8 cellular contexts compared by ENCODE assay signal in genomic region chr3:32951410-32951811, GRCh38. TPM values are rescaled to one million over a fixed set of nuclear protein-coding genes. Genes with fewer than 3 reads are reported as not detected.
A peak's percentile ranks its signal among the peaks of the same experiment; 100 is the strongest.
DNase-seq lines count a peak whose midpoint lies in the region; ATAC-seq and TF ChIP-seq lines count a peak whose summit lies in the region.

TSS of gene CCR4 (plus strand) at chr3:32951644. CDS start at chr3:32953423, 1,779 bp downstream.

- intact Hi-C loops in activated B cell treated with CpG ODN at 0.5 μM for 24 hours (cut with micrococcal nuclease), result no loop called here

- ATAC-seq in activated B cell treated with CpG ODN at 0.5 μM for 24 hours (ENCODE audit: low read depth), result peak; percentile 32
- ATAC-seq in HG03521 (IDR thresholded peaks at IDR 0.05; ENCODE audit: unreplicated experiment), result no peak

- no peaks in the 10 kb centered on the region for H3K9me3 Mint-ChIP-seq in activated B cell treated with CpG ODN at 0.5 μM for 24 hours
- peaks cover 2% of the 10 kb centered on the region for H3K9me3 Mint-ChIP-seq in activated naive CD4-positive, alpha-beta T cell treated with anti-CD3 and anti-CD28 coated beads, Interleukin-2, amount 10 ng/mL, durations not matched to agents 7 days and 5 days

- H3K4me1 Mint-ChIP-seq in activated B cell treated with CpG ODN at 0.5 μM for 24 hours, result peaks cover 9% of the 10 kb centered on the region
- peaks cover 68% of the 10 kb centered on the region for H3K4me1 Mint-ChIP-seq in activated naive CD4-positive, alpha-beta T cell treated with anti-CD3 and anti-CD28 coated beads, Interleukin-2, amount 10 ng/mL, durations not matched to agents 7 days and 5 days

- no peaks in the 10 kb centered on the region for H3K27me3 Mint-ChIP-seq in activated B cell treated with CpG ODN at 0.5 μM for 24 hours
- H3K27me3 Mint-ChIP-seq in activated naive CD4-positive, alpha-beta T cell treated with anti-CD3 and anti-CD28 coated beads, Interleukin-2, amount 10 ng/mL, durations not matched to agents 7 days and 5 days, result peaks cover 3% of the 10 kb centered on the region

- no peak for TF ChIP-seq CTCF in activated B cell treated with CpG ODN at 0.5 μM for 24 hours (IDR thresholded peaks at IDR 0.05)

- H3K27ac Mint-ChIP-seq in activated B cell treated with CpG ODN at 0.5 μM for 24 hours, result no peak within 1 kb of the TSS
- H3K27ac Mint-ChIP-seq in activated naive CD4-positive, alpha-beta T cell treated with anti-CD3 and anti-CD28 coated beads, Interleukin-2, amount 10 ng/mL, durations not matched to agents 7 days and 5 days, result peak within 1 kb of the TSS; percentile 88

- DNase-seq in GDM1 (lab: John Stamatoyannopoulos, UW), result peak; percentile 52
- DNase-seq in activated B cell treated with CpG ODN at 0.5 μM for 24 hours, result no peak
- peak; percentile 68 for DNase-seq in activated naive CD4-positive, alpha-beta T cell treated with anti-CD3 and anti-CD28 coated beads, Interleukin-2, amount 10 ng/mL, durations not matched to agents 7 days and 5 days
- peak; percentile 55 for DNase-seq in stimulated activated CD4-positive, alpha-beta T cell treated with anti-CD3 and anti-CD28 coated beads, Interleukin-12 subunit alpha, Interleukin-12 subunit beta, amount 100 ng/mL, for 4 hours
- DNase-seq in NCI-H1092 (lab: John Stamatoyannopoulos, UW), result no peak
- DNase-seq in glomerular visceral epithelial cell (ENCODE audit: extremely low spot score), result no peak
- no peak for DNase-seq in A172 (ENCODE audit: low spot score)

- CTCF ChIA-PET in activated B cell treated with CpG ODN at 0.5 μM for 24 hours (lab: Charles Lee), result interaction anchor here (5.2 kb wide), 1 partner anchor 122 kb away, joined by 74 read pairs; no protein-coding TSS in a partner anchor
- CTCF ChIA-PET in activated naive CD4-positive, alpha-beta T cell treated with anti-CD3 and anti-CD28 coated beads, Interleukin-2, amount 10 ng/mL, durations not matched to agents 7 days and 5 days (lab: Charles Lee), result interaction anchor here (0.7 to 5.8 kb wide), 6 partner anchors 17 to 141 kb away, joined by 3 to 118 read pairs (median 8); no protein-coding TSS in a partner anchor

- POLR2A ChIA-PET in activated B cell treated with CpG ODN at 0.5 μM for 24 hours (lab: Charles Lee), result no interaction called here

- H3K4me3 Mint-ChIP-seq in activated B cell treated with CpG ODN at 0.5 μM for 24 hours, result no peak within 1 kb of the TSS
- H3K4me3 Mint-ChIP-seq in activated naive CD4-positive, alpha-beta T cell treated with anti-CD3 and anti-CD28 coated beads, Interleukin-2, amount 10 ng/mL, durations not matched to agents 7 days and 5 days, result peak within 1 kb of the TSS; percentile 81

- no peaks in the 10 kb centered on the region for H3K36me3 Mint-ChIP-seq in activated B cell treated with CpG ODN at 0.5 μM for 24 hours (ENCODE audit: low read depth)
- peaks cover 31% of the 10 kb centered on the region for H3K36me3 Mint-ChIP-seq in activated naive CD4-positive, alpha-beta T cell treated with anti-CD3 and anti-CD28 coated beads, Interleukin-2, amount 10 ng/mL, durations not matched to agents 7 days and 5 days

RNA-seq across cellular contexts. Expression of gene CCR4, which starts in this region (rescaled TPM):
- total RNA-seq in activated B cell treated with CpG ODN at 0.5 μM for 24 hours, result 0.17 and 0.31 TPM in 2 replicates
- not detected in 2 replicates for total RNA-seq in A172 (2014; rRNA removed; shearing (Covaris generic))

Comparison
In these comparisons a context has a peak if more than half of its experiments do, and no peak if none do; other contexts are left out.
1. Peak in ATAC-seq in activated B cell treated with CpG ODN at 0.5 μM for 24 hours; RNA of the gene not detected or under 1 TPM.
2. DNase-seq: peak in GDM1 (single experiment), activated naive CD4-positive, alpha-beta T cell treated with anti-CD3 and anti-CD28 coated beads, Interleukin-2, amount 10 ng/mL, durations not matched to agents 7 days and 5 days (single experiment) and stimulated activated CD4-positive, alpha-beta T cell treated with anti-CD3 and anti-CD28 coated beads, Interleukin-12 subunit alpha, Interleukin-12 subunit beta, amount 100 ng/mL, for 4 hours (single experiment); none in activated B cell treated with CpG ODN at 0.5 μM for 24 hours (single experiment), NCI-H1092 (single experiment), glomerular visceral epithelial cell (single experiment) and A172 (single experiment).